22 cellular contexts compared by ENCODE assay signal in genomic region chr1:10615932-10616671, GRCh38.
"Had no signal": no experiment of that assay in that cellular context is flagged by ENCODE, and none has a peak within 500 bp of the region (broad histone marks: within the 10 kb centered on the region; RNA-seq: fewer than 3 reads in every experiment).

No MANE protein-coding gene starts in this region.

- H3K9ac ChIP-seq: SK-N-SH had no signal

- H3K27ac Mint-ChIP-seq: activated CD4-positive, alpha-beta memory T cell treated with anti-CD3 and anti-CD28 coated beads, Interleukin-2, amount 10 ng/mL, durations not matched to agents 7 days and 5 days; activated CD8-positive, alpha-beta memory T cell treated with anti-CD3 and anti-CD28 coated beads, Interleukin-2, amount 10 ng/mL, durations not matched to agents 7 days and 5 days; activated naive CD4-positive, alpha-beta T cell treated with anti-CD3 and anti-CD28 coated beads, Interleukin-2, amount 10 ng/mL, durations not matched to agents 7 days and 5 days; nephron progenitor cell; T-cell had no signal

- H3K27ac ChIP-seq: esophagus muscularis mucosa, gastroesophageal sphincter, lower lobe of right lung, psoas muscle had no signal

- H3K4me1 ChIP-seq: gastroesophageal sphincter, lower lobe of right lung had no signal

- H3K4me3 Mint-ChIP-seq: activated CD4-positive, alpha-beta memory T cell treated with anti-CD3 and anti-CD28 coated beads, Interleukin-2, amount 10 ng/mL, durations not matched to agents 7 days and 5 days; activated CD8-positive, alpha-beta memory T cell treated with anti-CD3 and anti-CD28 coated beads, Interleukin-2, amount 10 ng/mL, durations not matched to agents 7 days and 5 days; activated naive CD4-positive, alpha-beta T cell treated with anti-CD3 and anti-CD28 coated beads, Interleukin-2, amount 10 ng/mL, durations not matched to agents 7 days and 5 days; nephron progenitor cell; stimulated activated memory B cell treated with anti-CD40 and anti-IgM and Interleukin-4, amounts not matched to agents 10 μg/mL and 1 μg/mL and 100 μg/mL, for 72 hours; T-cell had no signal

- H3K27me3 Mint-ChIP-seq: activated CD4-positive, alpha-beta memory T cell treated with anti-CD3 and anti-CD28 coated beads, Interleukin-2, amount 10 ng/mL, durations not matched to agents 7 days and 5 days; activated CD8-positive, alpha-beta memory T cell treated with anti-CD3 and anti-CD28 coated beads, Interleukin-2, amount 10 ng/mL, durations not matched to agents 7 days and 5 days; activated naive CD4-positive, alpha-beta T cell treated with anti-CD3 and anti-CD28 coated beads, Interleukin-2, amount 10 ng/mL, durations not matched to agents 7 days and 5 days; stimulated activated memory B cell treated with anti-CD40 and anti-IgM and Interleukin-4, amounts not matched to agents 10 μg/mL and 1 μg/mL and 100 μg/mL, for 72 hours; T-cell had no signal

- H3K9me3 ChIP-seq: esophagus muscularis mucosa, gastroesophageal sphincter, lower lobe of right lung, psoas muscle, SK-N-SH had no signal

- H3K4me3 ChIP-seq: esophagus muscularis mucosa, gastroesophageal sphincter, lower lobe of right lung, psoas muscle, smooth muscle cell had no signal

- H3K4me2 ChIP-seq: SK-N-SH, smooth muscle cell had no signal

- DNase-seq: activated CD4-positive, alpha-beta memory T cell treated with anti-CD3 and anti-CD28 coated beads, Interleukin-2, amount 10 ng/mL, durations not matched to agents 7 days and 5 days; activated CD4-positive, alpha-beta T cell treated with anti-CD3 and anti-CD28 coated beads for 48 hours; activated CD4-positive, CD25-positive, alpha-beta regulatory T cell; activated CD8-positive, alpha-beta memory T cell treated with anti-CD3 and anti-CD28 coated beads, Interleukin-2, amount 10 ng/mL, durations not matched to agents 7 days and 5 days; activated naive CD4-positive, alpha-beta T cell treated with anti-CD3 and anti-CD28 coated beads, Interleukin-2, amount 10 ng/mL, durations not matched to agents 7 days and 5 days; activated T-cell treated with anti-CD3 and anti-CD28 coated beads, Interleukin-2, amount 50 U/mL, for 1 hour; aorta; cortex of kidney; effector CD8-positive, alpha-beta T cell; left cardiac atrium; lower lobe of right lung; midbrain; nephron progenitor cell; psoas muscle; right cardiac atrium; SK-N-SH; stimulated activated CD4-positive, alpha-beta T cell treated with anti-CD3 and anti-CD28 coated beads, Interleukin-4, amount 100 ng/mL, for 4 hours; T-cell had no signal

- H3K36me3 Mint-ChIP-seq: activated CD8-positive, alpha-beta memory T cell treated with anti-CD3 and anti-CD28 coated beads, Interleukin-2, amount 10 ng/mL, durations not matched to agents 7 days and 5 days; activated naive CD4-positive, alpha-beta T cell treated with anti-CD3 and anti-CD28 coated beads, Interleukin-2, amount 10 ng/mL, durations not matched to agents 7 days and 5 days had no signal

- H3K4me1 Mint-ChIP-seq: activated CD4-positive, alpha-beta memory T cell treated with anti-CD3 and anti-CD28 coated beads, Interleukin-2, amount 10 ng/mL, durations not matched to agents 7 days and 5 days; activated naive CD4-positive, alpha-beta T cell treated with anti-CD3 and anti-CD28 coated beads, Interleukin-2, amount 10 ng/mL, durations not matched to agents 7 days and 5 days; T-cell had no signal

- H3K9me3 Mint-ChIP-seq: activated CD4-positive, alpha-beta memory T cell treated with anti-CD3 and anti-CD28 coated beads, Interleukin-2, amount 10 ng/mL, durations not matched to agents 7 days and 5 days; activated naive CD4-positive, alpha-beta T cell treated with anti-CD3 and anti-CD28 coated beads, Interleukin-2, amount 10 ng/mL, durations not matched to agents 7 days and 5 days; nephron progenitor cell; stimulated activated memory B cell treated with anti-CD40 and anti-IgM and Interleukin-4, amounts not matched to agents 10 μg/mL and 1 μg/mL and 100 μg/mL, for 72 hours; T-cell had no signal

- H3K27me3 ChIP-seq: esophagus muscularis mucosa, gastroesophageal sphincter had no signal
